Comparison of ENCODE assay signal across 14 cellular contexts in the genomic region with DNA sequence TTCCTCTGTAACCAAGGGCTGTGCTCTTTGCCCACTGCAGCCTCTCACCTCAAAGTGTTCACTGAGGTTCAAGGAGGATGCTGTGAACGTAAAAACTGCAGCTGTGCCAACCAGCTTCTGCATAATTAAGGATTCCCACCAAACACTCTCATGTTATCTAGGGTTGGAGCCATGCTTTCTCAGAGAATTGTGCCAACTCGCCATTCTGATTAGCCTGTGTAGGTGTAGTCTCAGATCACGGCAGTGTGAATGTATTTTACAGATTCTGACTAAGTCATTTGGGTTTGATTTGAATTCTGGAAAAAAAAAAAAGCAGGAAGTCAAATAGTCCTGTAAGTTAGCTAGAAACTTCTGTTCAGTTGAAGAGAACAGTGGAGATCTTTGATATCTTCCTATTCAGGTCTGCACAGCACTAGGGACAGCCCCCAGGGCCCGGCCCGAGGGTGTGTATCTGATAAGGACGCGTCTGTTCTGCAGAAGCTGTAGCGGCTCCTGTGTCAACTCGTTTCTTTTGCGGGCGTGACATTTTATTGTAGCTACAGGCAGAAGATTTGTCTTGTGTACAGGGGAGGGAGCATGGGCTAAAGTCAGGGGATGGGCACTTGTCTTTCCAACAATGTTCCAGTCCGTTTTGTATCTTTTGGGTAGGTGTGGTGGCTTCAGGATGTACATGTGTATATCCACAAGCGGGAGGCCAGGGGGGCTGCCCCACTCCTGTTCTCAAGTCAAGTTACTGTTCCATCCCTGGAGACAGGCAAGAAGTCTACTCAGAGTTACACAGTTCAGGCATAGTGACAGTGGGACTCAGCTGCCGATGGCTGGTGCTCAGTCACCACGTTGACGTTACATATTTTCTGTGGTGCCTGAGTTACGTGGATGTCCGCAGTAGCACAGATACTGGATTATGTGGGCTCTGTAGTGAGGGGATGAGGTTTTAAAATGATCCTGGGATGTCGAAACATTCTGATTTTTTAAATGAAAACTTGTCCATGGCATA. TPM values are rescaled to one million over a fixed set of nuclear protein-coding genes. Genes with fewer than 3 reads are reported as not detected.
DNase-seq lines count a peak whose midpoint lies in the region; ATAC-seq and TF ChIP-seq lines count a peak whose summit lies in the region.
"Had no signal": no experiment of that assay in that cellular context is flagged by ENCODE, and none has a peak within 500 bp of the region (broad histone marks: within the 10 kb centered on the region; RNA-seq: fewer than 3 reads in every experiment).

No MANE protein-coding gene starts in this region.

- H3K4me3 ChIP-seq in Peyer's patch = peak overlapping the region in 1 of 4 donors; percentile 1
- H3K4me3 ChIP-seq in right atrium auricular region = no peak overlapping the region
- H3K4me3 ChIP-seq: ascending aorta, prostate gland had no signal

- TF ChIP-seq CTCF in GM10248 (IDR thresholded peaks at IDR 0.05; ENCODE audit: control extremely low read depth, extremely low read depth, low read depth, missing control alignments) (no peak), Peyer's patch (IDR thresholded peaks at IDR 0.05) (no peak), right atrium auricular region (IDR thresholded peaks at IDR 0.05) (no peak)

- H3K9me3 ChIP-seq in Peyer's patch (no peaks in the 10 kb centered on the region), right atrium auricular region (no peaks in the 10 kb centered on the region)
- H3K9me3 ChIP-seq: ascending aorta, BE2C, prostate gland had no signal

- DNase-seq in GM10248 (ENCODE audit: extremely low spot score) (peak; percentile 24), Peyer's patch (peak in 2 of 3 donors; percentile 51 to 65), right atrium auricular region (ENCODE audit: low spot score) (no peak), NCI-H510A treated with DMSO at 0.1 percent for 48 hours (lab: John Stamatoyannopoulos, UW) (no peak), NCI-H226 (no peak)
- DNase-seq in activated naive CD4-positive, alpha-beta T cell treated with Interleukin-2 at 50 U/mL for 16 hours = peak; percentile 53
- DNase-seq in stimulated activated CD4-positive, alpha-beta T cell treated with anti-CD3 and anti-CD28 coated beads, Interleukin-15, amount 100 ng/mL, for 24 hours = peak; percentile 83
- DNase-seq: BE2C, NCI-H345, WERI-Rb-1 had no signal

- H3K27ac ChIP-seq in Peyer's patch = peak overlapping the region in 2 of 4 donors; percentile 15 to 68
- no peak overlapping the region for H3K27ac ChIP-seq in right atrium auricular region
- H3K27ac ChIP-seq: ascending aorta, prostate gland, WERI-Rb-1 had no signal

- CTCF ChIA-PET in GM10248 (lab: Yijun Ruan, JAX) = interaction anchor here (0.6 to 2.7 kb wide), 9 partner anchors 9 to 214 kb away, joined by 3 to 13 read pairs (median 3); no protein-coding TSS in a partner anchor

- H3K27me3 ChIP-seq in Peyer's patch (no peaks in the 10 kb centered on the region), right atrium auricular region (no peaks in the 10 kb centered on the region)
- H3K27me3 ChIP-seq: ascending aorta had no signal

- no peaks in the 10 kb centered on the region for H3K36me3 ChIP-seq in Peyer's patch
- H3K36me3 ChIP-seq in right atrium auricular region = no peaks in the 10 kb centered on the region
- H3K36me3 ChIP-seq: ascending aorta, BE2C, prostate gland, WERI-Rb-1 had no signal

- TF ChIP-seq POLR2A in Peyer's patch (IDR thresholded peaks at IDR 0.05) = no peak

- ATAC-seq in HG02852 (IDR thresholded peaks at IDR 0.05; ENCODE audit: unreplicated experiment) = no peak
- ATAC-seq: Right ventricle myocardium inferior had no signal

- H3K4me1 ChIP-seq in Peyer's patch (peaks cover 0 to 13% (median 5%) of the 10 kb centered on the region in 4 donors), right atrium auricular region (peaks cover 0 to 9% of the 10 kb centered on the region in 2 donors)
- H3K4me1 ChIP-seq: ascending aorta, BE2C, prostate gland had no signal

- POLR2A ChIA-PET in GM10248 (lab: Yijun Ruan, JAX) = interaction anchor here (0.7 to 8.9 kb wide), 4 partner anchors 9 to 187 kb away, joined by 3 to 93 read pairs (median 4); a partner anchor contains a TSS

RNA-seq across cellular contexts. Expression of a gene that starts 12.4 kb away (rescaled TPM):
- total RNA-seq in Peyer's patch (10 to 100 TPM in 1 of 4 donors, 1 to 10 TPM in 2, under 1 TPM in 1; 0.47 to 57.8 (median 6.9) TPM), right atrium auricular region (1 to 10 TPM in 1 of 2 donors, under 1 TPM in 1; 0.15 to 1.1 TPM)

Comparison
In these comparisons a context has a peak if more than half of its experiments do, and no peak if none do; other contexts are left out.
1. DNase-seq: peak in GM10248 (single experiment), Peyer's patch (2 of 3), activated naive CD4-positive, alpha-beta T cell treated with Interleukin-2 at 50 U/mL for 16 hours (single experiment) and stimulated activated CD4-positive, alpha-beta T cell treated with anti-CD3 and anti-CD28 coated beads, Interleukin-15, amount 100 ng/mL, for 24 hours (single experiment); none in right atrium auricular region (single experiment), NCI-H510A treated with DMSO at 0.1 percent for 48 hours (single experiment) and NCI-H226 (single experiment).